20 cellular contexts compared by ENCODE assay signal in genomic region chr11:76766521-76766920, GRCh38. TPM values are rescaled to one million over a fixed set of nuclear protein-coding genes. Genes with fewer than 3 reads are reported as not detected.
DNase-seq lines count a peak whose midpoint lies in the region; ATAC-seq and TF ChIP-seq lines count a peak whose summit lies in the region.
"Had no signal": no experiment of that assay in that cellular context is flagged by ENCODE, and none has a peak within 500 bp of the region (broad histone marks: within the 10 kb centered on the region; RNA-seq: fewer than 3 reads in every experiment).

No MANE protein-coding gene starts in this region.

- H3K27ac Mint-ChIP-seq in CD4-positive, alpha-beta memory T cell: peak overlapping the region in 4 of 7 donors; percentile 35 to 59 (median 46)
- H3K27ac Mint-ChIP-seq in dendritic cell treated with granulocyte-macrophage colony-stimulating factor and Interleukin-4, amounts not matched to agents 40 ng/mL and 50 ng/mL, for 4 days: peak overlapping the region; percentile 9
- H3K27ac Mint-ChIP-seq in nephron: peak overlapping the region in 2 of 3 experiments; percentile 26 to 40
- H3K27ac Mint-ChIP-seq: CD4-positive, alpha-beta T cell had no signal

- WGBS in testis, 2 donors: 43 to 75% methylated on average over 4 to 6 of the region's 6 CpGs

- no peak for DNase-seq in CD4-positive, alpha-beta memory T cell
- DNase-seq in testis (no peak), NCI-H187 (lab: John Stamatoyannopoulos, UW) (no peak), cortex of kidney (lab: John Stamatoyannopoulos, UW) (no peak)
- DNase-seq: ACHN; AML-193; Calu3; CD4-positive, alpha-beta T cell; DMS53; H7; NCI-H1436; NCI-H2029 treated with DMSO at 0.1 percent for 48 hours; NCI-H2171 treated with DMSO at 0.1 percent for 48 hours; NCI-H82; Right ventricle myocardium superior had no signal

- no peak overlapping the region for H3K4me3 ChIP-seq in CD4-positive, alpha-beta memory T cell (ENCODE audit: low read length in 2 of 2)
- H3K4me3 ChIP-seq in testis: no peak overlapping the region

- no peaks in the 10 kb centered on the region for H3K36me3 Mint-ChIP-seq in CD4-positive, alpha-beta memory T cell
- no peaks in the 10 kb centered on the region for H3K36me3 Mint-ChIP-seq in dendritic cell treated with granulocyte-macrophage colony-stimulating factor and Interleukin-4, amounts not matched to agents 40 ng/mL and 50 ng/mL, for 4 days (ENCODE audit: low read depth)
- no peaks in the 10 kb centered on the region for H3K36me3 Mint-ChIP-seq in nephron (ENCODE audit: low read depth)

- POLR2A ChIA-PET in CD4-positive, alpha-beta memory T cell (lab: Charles Lee; ENCODE audit: partially characterized antibody): no interaction called here

- no peaks in the 10 kb centered on the region for H3K9me3 Mint-ChIP-seq in CD4-positive, alpha-beta memory T cell
- no peaks in the 10 kb centered on the region for H3K9me3 Mint-ChIP-seq in dendritic cell treated with granulocyte-macrophage colony-stimulating factor and Interleukin-4, amounts not matched to agents 40 ng/mL and 50 ng/mL, for 4 days
- H3K9me3 Mint-ChIP-seq in nephron: no peaks in the 10 kb centered on the region
- H3K9me3 Mint-ChIP-seq: CD4-positive, alpha-beta T cell had no signal

- H3K36me3 ChIP-seq in CD4-positive, alpha-beta memory T cell (ENCODE audit: insufficient read depth, low read length): no peaks in the 10 kb centered on the region
- H3K36me3 ChIP-seq in testis (ENCODE audit: low read depth, missing control alignments): no peaks in the 10 kb centered on the region

- peaks cover 17 to 44% (median 28%) of the 10 kb centered on the region in 4 donors for H3K4me1 Mint-ChIP-seq in CD4-positive, alpha-beta memory T cell
- peaks cover 30% of the 10 kb centered on the region for H3K4me1 Mint-ChIP-seq in dendritic cell treated with granulocyte-macrophage colony-stimulating factor and Interleukin-4, amounts not matched to agents 40 ng/mL and 50 ng/mL, for 4 days (ENCODE audit: low read depth)
- peaks cover 63% of the 10 kb centered on the region for H3K4me1 Mint-ChIP-seq in nephron

- ATAC-seq in GM21367 (IDR thresholded peaks at IDR 0.05; ENCODE audit: unreplicated experiment): no peak
- ATAC-seq: Panc1 had no signal

- H3K4me3 Mint-ChIP-seq in CD4-positive, alpha-beta memory T cell: no peak overlapping the region
- H3K4me3 Mint-ChIP-seq in dendritic cell treated with granulocyte-macrophage colony-stimulating factor and Interleukin-4, amounts not matched to agents 40 ng/mL and 50 ng/mL, for 4 days: no peak overlapping the region
- H3K4me3 Mint-ChIP-seq in nephron: no peak overlapping the region
- H3K4me3 Mint-ChIP-seq: CD4-positive, alpha-beta T cell had no signal

- H3K27me3 Mint-ChIP-seq in CD4-positive, alpha-beta memory T cell: no peaks in the 10 kb centered on the region
- peaks cover 56% of the 10 kb centered on the region for H3K27me3 Mint-ChIP-seq in dendritic cell treated with granulocyte-macrophage colony-stimulating factor and Interleukin-4, amounts not matched to agents 40 ng/mL and 50 ng/mL, for 4 days
- H3K27me3 Mint-ChIP-seq in nephron (ENCODE audit: low read depth): peaks cover 9% of the 10 kb centered on the region
- H3K27me3 Mint-ChIP-seq: CD4-positive, alpha-beta T cell had no signal

- TF ChIP-seq CTCF in nephron (IDR thresholded peaks at IDR 0.05; ENCODE audit: unreplicated experiment in 3 of 3) (no peak), testis (IDR thresholded peaks at IDR 0.05) (no peak)

- no peak overlapping the region for H3K27ac ChIP-seq in CD4-positive, alpha-beta memory T cell (ENCODE audit: low read depth, low read length)
- H3K27ac ChIP-seq in testis: peak overlapping the region; percentile 57 to 75
- H3K27ac ChIP-seq: KMS-11 had no signal

- intact Hi-C loops in CD4-positive, alpha-beta memory T cell (cut with micrococcal nuclease): no loop called here
- intact Hi-C loops in dendritic cell treated with granulocyte-macrophage colony-stimulating factor and Interleukin-4, amounts not matched to agents 40 ng/mL and 50 ng/mL, for 4 days (cut with micrococcal nuclease): no loop called here
- intact Hi-C loops in testis (cut with DNase I; ENCODE audit: low total_unique reads): no loop called here

- CTCF ChIA-PET in CD4-positive, alpha-beta memory T cell (lab: Charles Lee; ENCODE audit: partially characterized antibody): no interaction called here

- TF ChIP-seq POLR2A in testis (IDR thresholded peaks at IDR 0.05): no peak

- peaks cover 28% of the 10 kb centered on the region for H3K4me1 ChIP-seq in CD4-positive, alpha-beta memory T cell (ENCODE audit: insufficient read depth, low read length)
- H3K4me1 ChIP-seq in testis: peaks cover 65% of the 10 kb centered on the region

- H3K9me3 ChIP-seq in CD4-positive, alpha-beta memory T cell (ENCODE audit: control insufficient read depth in 1 of 2, low read length in 2 of 2): no peaks in the 10 kb centered on the region
- H3K9me3 ChIP-seq in testis: no peaks in the 10 kb centered on the region

- H3K27me3 ChIP-seq in CD4-positive, alpha-beta memory T cell (ENCODE audit: insufficient read depth, low read length): no peaks in the 10 kb centered on the region
- H3K27me3 ChIP-seq in testis: no peaks in the 10 kb centered on the region

RNA-seq across cellular contexts. Expression of gene TSKU, which starts 16.6 kb away (rescaled TPM):
- total RNA-seq in CD4-positive, alpha-beta memory T cell: not detected
- under 1 TPM in 1 of 2 donors, not detected in 1; 0.13 TPM for polyA plus RNA-seq in CD4-positive, alpha-beta memory T cell
- total RNA-seq in testis: 10 to 100 TPM; 17.1 to 30.2 TPM
- 25.9 TPM for polyA plus RNA-seq in testis (ENCODE audit: insufficient read depth, low read depth, low replicate concordance)

Comparison
In these comparisons a context has a peak if more than half of its experiments do, and no peak if none do; other contexts are left out.
1. RNA of gene TSKU, which starts 16.6 kb away (total RNA-seq): 17.1 to 30.2 TPM in testis; not detected in CD4-positive, alpha-beta memory T cell; every median in the first group is over 10 times any median in the second.
2. Peak in every context shown above with its lines, with median percentiles within 50 percentile points of each other: H3K27ac Mint-ChIP-seq.